ENCODE assay signal across 2 cellular contexts in the genomic region with DNA sequence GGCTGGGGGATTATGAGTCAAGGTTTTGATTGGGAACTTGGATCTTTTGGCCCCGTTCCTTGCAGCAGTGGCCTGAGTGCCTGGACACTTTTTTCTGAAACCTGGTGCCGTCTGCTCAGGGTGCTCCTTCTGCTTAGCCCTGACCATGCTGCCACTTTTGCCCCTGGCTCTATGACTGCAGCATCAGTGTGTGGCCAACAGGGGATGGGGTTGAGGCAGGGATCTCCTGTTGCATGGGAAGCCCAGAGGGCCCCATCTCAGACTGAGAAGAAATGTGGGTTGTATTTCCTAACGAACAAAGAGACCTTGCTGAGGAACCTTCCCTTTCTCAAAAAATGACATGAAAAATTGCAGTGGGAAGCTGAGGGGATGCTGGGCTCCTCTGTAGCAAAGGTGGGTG.
TF ChIP-seq lines count a peak whose summit lies in the region.

No MANE protein-coding gene starts in this region.

TF ChIP-seq in HepG2, 621 proteins besides CTCF, POLR2A, EP300 and RAD21:
- no peak for TF ChIP-seq EED (CRISPR knock-in tag; IDR thresholded peaks at IDR 0.05)
TF ChIP-seq in HepG2: peak in this region for 0.

TF ChIP-seq in H1, 55 proteins besides CTCF, POLR2A, EP300 and RAD21:
- TF ChIP-seq HDAC2 (IDR thresholded peaks at IDR 0.05; ENCODE audit: borderline replicate concordance in 1 of 2, low read depth in 2 of 2, low read length in 2 of 2) (no peak), POU5F1 (IDR thresholded peaks at IDR 0.05; ENCODE audit: low read depth, low read length) (no peak), CBX8 (IDR thresholded peaks at IDR 0.05; ENCODE audit: borderline replicate concordance, low read depth, low read length) (no peak), ZNF274 (IDR thresholded peaks at IDR 0.05; ENCODE audit: borderline replicate concordance, extremely low read depth, low read length) (no peak), TAF1 (IDR thresholded peaks at IDR 0.05; ENCODE audit: low read depth, low read length) (no peak), CHD2 (IDR thresholded peaks at IDR 0.05; ENCODE audit: low read length) (no peak)
